Comparison of ENCODE assay signal across 22 cellular contexts in the genomic region with DNA sequence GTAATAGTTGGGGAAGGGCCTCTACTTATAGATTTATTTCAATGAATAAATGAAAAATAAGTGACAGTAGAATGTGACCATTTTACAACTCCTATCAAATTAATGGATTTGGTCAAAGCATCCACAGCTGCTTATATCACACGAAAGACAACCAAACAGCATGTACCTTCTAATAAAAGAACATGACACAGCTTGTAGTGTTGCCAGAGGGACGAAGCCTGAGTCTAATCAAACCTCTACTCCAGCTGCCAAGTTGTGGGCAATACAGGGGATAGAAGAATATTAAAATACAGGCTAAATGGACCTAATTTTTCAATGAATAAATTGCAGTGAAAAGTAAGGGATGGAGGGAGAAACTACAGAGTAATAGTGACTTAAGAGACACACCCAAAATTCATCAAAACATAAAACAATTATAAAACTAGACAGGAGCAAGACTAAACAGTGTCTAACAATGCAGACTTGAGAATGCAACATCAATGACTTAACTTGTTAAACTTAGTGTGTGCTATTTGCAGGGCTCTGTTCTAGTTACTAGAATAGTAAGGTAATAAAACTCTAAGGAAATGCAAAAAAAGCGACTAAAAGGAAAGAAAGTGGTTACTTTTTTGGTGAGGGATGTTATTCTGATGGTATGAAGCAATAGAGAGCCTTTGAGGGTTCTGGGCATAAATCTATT.
DNase-seq lines count a peak whose midpoint lies in the region; ATAC-seq and TF ChIP-seq lines count a peak whose summit lies in the region.
"Had no signal": no experiment of that assay in that cellular context is flagged by ENCODE, and none has a peak within 500 bp of the region (broad histone marks: within the 10 kb centered on the region; RNA-seq: fewer than 3 reads in every experiment).

No MANE protein-coding gene starts in this region.

- TF ChIP-seq CTCF in right atrium auricular region (IDR thresholded peaks at IDR 0.05) (no peak), left ventricle myocardium inferior (IDR thresholded peaks at IDR 0.05; ENCODE audit: borderline replicate concordance) (no peak)

- H3K9me3 ChIP-seq in right atrium auricular region, result no peaks in the 10 kb centered on the region
- H3K9me3 ChIP-seq in left ventricle myocardium inferior (replicated peaks), result no peaks in the 10 kb centered on the region
- H3K9me3 ChIP-seq: BE2C had no signal

- peak; percentile 37 for DNase-seq in DMS153 (lab: John Stamatoyannopoulos, UW)
- DNase-seq in DMS153 treated with DMSO at 0.1 percent for 48 hours (lab: John Stamatoyannopoulos, UW; ENCODE audit: unreplicated experiment), result no peak
- no peak for DNase-seq in Right ventricle myocardium inferior (ENCODE audit: missing footprints)
- DNase-seq in right atrium auricular region (ENCODE audit: low spot score), result no peak
- DNase-seq in left ventricle myocardium inferior, result no peak
- DNase-seq in posterior vena cava (ENCODE audit: low spot score), result no peak
- no peak for DNase-seq in DMS53 (lab: John Stamatoyannopoulos, UW)
- DNase-seq: BE2C, Calu3, H9, Kasumi-1, MM.1S, NCI-H1417 treated with DMSO at 0.1 percent for 48 hours, NCI-H187 treated with DMSO at 0.1 percent for 48 hours, NCI-H510A, NCI-H69, RPMI8226, SHP77 treated with DMSO at 0.1 percent for 48 hours had no signal

- H3K27me3 ChIP-seq in right atrium auricular region (no peaks in the 10 kb centered on the region), left ventricle myocardium inferior (ENCODE audit: low read depth) (no peaks in the 10 kb centered on the region)
- H3K27me3 ChIP-seq: BE2C had no signal

- H3K4me1 ChIP-seq in right atrium auricular region, result no peaks in the 10 kb centered on the region
- peaks cover 12% of the 10 kb centered on the region for H3K4me1 ChIP-seq in left ventricle myocardium inferior

- H3K4me3 ChIP-seq in right atrium auricular region (no peak overlapping the region), left ventricle myocardium inferior (no peak overlapping the region)
- H3K4me3 ChIP-seq: GM23338 had no signal

- no peaks in the 10 kb centered on the region for H3K36me3 ChIP-seq in right atrium auricular region
- H3K36me3 ChIP-seq in left ventricle myocardium inferior, result no peaks in the 10 kb centered on the region
- H3K36me3 ChIP-seq: BE2C had no signal

- intact Hi-C loops in Right ventricle myocardium inferior (cut with DNase I), result loop anchor here (5.0 kb wide), 2 partner anchors 48 to 98 kb away; no protein-coding TSS in a partner anchor
- intact Hi-C loops in left ventricle myocardium inferior (cut with micrococcal nuclease), result no loop called here
- intact Hi-C loops in posterior vena cava (cut with DNase I), result no loop called here

- ATAC-seq in Right ventricle myocardium inferior, result peak; percentile 83
- ATAC-seq in HG03196 (IDR thresholded peaks at IDR 0.05; ENCODE audit: unreplicated experiment), result no peak
- ATAC-seq: GM23338, HepG2 had no signal

- no peak overlapping the region for H3K27ac ChIP-seq in right atrium auricular region
- H3K27ac ChIP-seq in left ventricle myocardium inferior (replicated peaks), result peak overlapping the region; percentile 71
- H3K27ac ChIP-seq: 22Rv1 had no signal
